24 cellular contexts compared by ENCODE assay signal in the genomic region with DNA sequence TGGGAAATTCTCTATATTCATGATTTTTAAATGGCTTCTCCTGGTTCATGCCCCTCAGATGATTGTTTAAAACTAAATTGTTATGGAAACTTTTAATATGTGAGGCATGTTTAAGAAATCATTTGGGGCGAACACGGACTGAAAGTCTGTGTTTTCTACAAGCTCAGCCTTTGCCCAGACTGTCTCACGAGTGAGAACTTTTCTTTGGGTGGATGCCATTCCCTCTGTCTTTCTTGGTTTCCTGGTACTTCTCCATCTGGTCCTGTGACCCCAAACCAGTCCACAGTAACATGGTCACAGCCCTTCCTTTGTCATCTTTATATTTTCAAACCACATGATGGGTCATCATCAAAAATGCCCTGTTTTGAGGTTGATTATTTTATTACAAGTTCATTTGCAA.
DNase-seq lines count a peak whose midpoint lies in the region; ATAC-seq, FAIRE-seq and TF ChIP-seq lines count a peak whose summit lies in the region.
"Had no signal": no experiment of that assay in that cellular context is flagged by ENCODE, and none has a peak within 500 bp of the region (broad histone marks: within the 10 kb centered on the region; RNA-seq: fewer than 3 reads in every experiment).

No MANE protein-coding gene starts in this region.

- H3K4ac ChIP-seq in H1 (replicated peaks; ENCODE audit: insufficient read length, low read depth, low read length): no peak overlapping the region

- H3K27ac Mint-ChIP-seq in CD4-positive, alpha-beta memory T cell: no peak overlapping the region
- H3K27ac Mint-ChIP-seq: CD14-positive monocyte; CD4-positive, alpha-beta T cell; GM23338; HFFc6 had no signal

- TF ChIP-seq EP300 in SK-N-SH (IDR thresholded peaks at IDR 0.05; ENCODE audit: borderline replicate concordance in 1 of 2, low read depth in 1 of 2, low read length in 1 of 2): no peak
- no peak for TF ChIP-seq EP300 in H1 (IDR thresholded peaks at IDR 0.05; ENCODE audit: borderline replicate concordance in 1 of 2, low read depth in 2 of 2, low read length in 2 of 2)

- no peak for TF ChIP-seq RAD21 in SK-N-SH (IDR thresholded peaks at IDR 0.05; ENCODE audit: low read length)
- TF ChIP-seq RAD21 in H1 (IDR thresholded peaks at IDR 0.05 in 1 of 2, conservative IDR thresholded peaks at IDR 0.05 in 1 of 2; ENCODE audit: low read depth in 2 of 2, low read length in 2 of 2): no peak

- H3K14ac ChIP-seq in H1 (ENCODE audit: insufficient read length): no peak overlapping the region

- H2BK15ac ChIP-seq in H1 (ENCODE audit: low read length): no peak overlapping the region

- no peak overlapping the region for H4K8ac ChIP-seq in H1 (ENCODE audit: extremely low read depth, insufficient read depth, low read length)

- H4K20me1 ChIP-seq in SK-N-SH (ENCODE audit: insufficient read depth) (no peaks in the 10 kb centered on the region), H1 (replicated peaks in 1 of 2; ENCODE audit: control insufficient read depth in 1 of 2, insufficient read depth in 2 of 2, low read length in 2 of 2) (no peaks in the 10 kb centered on the region), GM23248 (ENCODE audit: insufficient read depth) (no peaks in the 10 kb centered on the region)
- H4K20me1 ChIP-seq: BLaER1 treated with 17β-estradiol and CSF1 and Interleukin-3, amounts not matched to agents 10 nM and 100 nM had no signal

- CTCF ChIA-PET in SK-N-SH (lab: Yijun Ruan, JAX): no interaction called here
- CTCF ChIA-PET in H1 (lab: Charles Lee; ENCODE audit: partially characterized antibody): interaction anchor here (0.7 to 1.3 kb wide), 3 partner anchors 43 to 195 kb away, joined by 3 to 5 read pairs (median 4); no protein-coding TSS in a partner anchor
- CTCF ChIA-PET in CD4-positive, alpha-beta memory T cell (lab: Charles Lee; ENCODE audit: partially characterized antibody): no interaction called here

- no peak overlapping the region for H3K18ac ChIP-seq in H1 (ENCODE audit: extremely low read depth, low read length)

- H3K4me1 ChIP-seq in SK-N-SH (ENCODE audit: control insufficient read depth in 1 of 2, insufficient read depth in 2 of 2, low read depth in 1 of 2, low read length in 1 of 2): no peaks in the 10 kb centered on the region
- no peaks in the 10 kb centered on the region for H3K4me1 ChIP-seq in H1 (replicated peaks in 1 of 4; ENCODE audit: control insufficient read depth in 3 of 4, insufficient read depth in 4 of 4, low read length in 3 of 4)
- H3K4me1 ChIP-seq in GM23248 (ENCODE audit: insufficient read depth): no peaks in the 10 kb centered on the region
- H3K4me1 ChIP-seq in CD4-positive, alpha-beta memory T cell (ENCODE audit: insufficient read depth, low read length): no peaks in the 10 kb centered on the region
- H3K4me1 ChIP-seq: BE2C, HAP-1 had no signal

- WGBS in SK-N-SH (ENCODE audit: low lambda C conversion rate): 15% methylated on average over 3 of the region's 3 CpGs
- 96% methylated on average over 3 of the region's 3 CpGs; no CpG with 5 or more reads in 1 of the 2 experiments for WGBS in H1 (ENCODE audit: extremely low coverage in 1 of 2, insufficient coverage in 1 of 2, insufficient read length in 1 of 2, insufficient replicate concordance in 2 of 2, low coverage in 1 of 2, low lambda C conversion rate in 2 of 2, missing lambda C conversion rate in 1 of 2), 2 experiments
- WGBS in GM23248 (ENCODE audit: low coverage in 1 of 2, low lambda C conversion rate in 2 of 2, missing lambda C conversion rate in 2 of 2), 2 experiments: 5 to 9% methylated on average over 3 of the region's 3 CpGs

- intact Hi-C loops in sciatic nerve (cut with DNase I): no loop called here
- intact Hi-C loops in CD4-positive, alpha-beta memory T cell (cut with micrococcal nuclease): no loop called here

- no peak overlapping the region for H3K4me3 ChIP-seq in SK-N-SH (ENCODE audit: low read depth in 2 of 2, low read length in 1 of 2)
- no peak overlapping the region for H3K4me3 ChIP-seq in H1 (ENCODE audit: extremely low read depth in 1 of 4, insufficient read depth in 2 of 4, low read depth in 3 of 4, low read length in 4 of 4)
- no peak overlapping the region for H3K4me3 ChIP-seq in GM23248
- no peak overlapping the region for H3K4me3 ChIP-seq in CD4-positive, alpha-beta memory T cell (ENCODE audit: low read length in 2 of 2)
- H3K4me3 ChIP-seq: BLaER1 treated with 17β-estradiol and CSF1 and Interleukin-3, amounts not matched to agents 10 nM and 100 nM; GM23338; HAP-1 had no signal

- no peaks in the 10 kb centered on the region for H3F3A ChIP-seq in SK-N-SH (replicated peaks; ENCODE audit: insufficient read depth)
- H3F3A ChIP-seq in GM23248 (ENCODE audit: insufficient read depth): no peaks in the 10 kb centered on the region

- DNase-seq in SK-N-SH (no peak), H1 (ENCODE audit: low read depth in 1 of 2, low spot score in 2 of 2) (no peak), medulla oblongata (ENCODE audit: extremely low spot score) (peak; percentile 52), sciatic nerve (ENCODE audit: low spot score) (no peak), GM23248 (no peak), Kasumi-1 (lab: John Stamatoyannopoulos, UW) (no peak)
- no peak for DNase-seq in CD4-positive, alpha-beta memory T cell
- DNase-seq: BE2C; Calu3; CD4-positive, alpha-beta T cell; COR-L47; DMS53; DMS79 treated with DMSO at 0.1 percent for 48 hours; HFFc6 had no signal

- H3K27me3 ChIP-seq in SK-N-SH (ENCODE audit: insufficient read depth) (no peaks in the 10 kb centered on the region), H1 (replicated peaks in 1 of 4; ENCODE audit: control insufficient read depth in 3 of 4, extremely low read depth in 1 of 4, insufficient read depth in 3 of 4, low read length in 3 of 4) (no peaks in the 10 kb centered on the region), GM23248 (replicated peaks; ENCODE audit: insufficient read depth) (no peaks in the 10 kb centered on the region)
- no peaks in the 10 kb centered on the region for H3K27me3 ChIP-seq in CD4-positive, alpha-beta memory T cell (ENCODE audit: insufficient read depth, low read length)
- H3K27me3 ChIP-seq: BLaER1 treated with 17β-estradiol and CSF1 and Interleukin-3, amounts not matched to agents 10 nM and 100 nM had no signal

- H3K27me3 Mint-ChIP-seq in CD4-positive, alpha-beta memory T cell: no peaks in the 10 kb centered on the region
- H3K27me3 Mint-ChIP-seq: CD4-positive, alpha-beta T cell had no signal

- no peaks in the 10 kb centered on the region for H3K36me3 Mint-ChIP-seq in CD4-positive, alpha-beta memory T cell
- H3K36me3 Mint-ChIP-seq: CD14-positive monocyte had no signal

- no peak overlapping the region for H2BK5ac ChIP-seq in H1 (ENCODE audit: low read depth, low read length)

- H2AK5ac ChIP-seq in H1 (ENCODE audit: low read depth, low read length): no peak overlapping the region

- POLR2A ChIA-PET in SK-N-SH (lab: Yijun Ruan, JAX) (no interaction called here), H1 (lab: Charles Lee; ENCODE audit: partially characterized antibody) (no interaction called here)
- POLR2A ChIA-PET in CD4-positive, alpha-beta memory T cell (lab: Charles Lee; ENCODE audit: partially characterized antibody): no interaction called here

- no peak for TF ChIP-seq POLR2A in H1 (IDR thresholded peaks at IDR 0.05; ENCODE audit: control extremely low read depth in 1 of 2, low read depth in 2 of 2, low read length in 2 of 2)

- FAIRE-seq in H1 (lab: Jason Lieb, UNC): no peak
- FAIRE-seq: A204.1, G401.6, GM12892, H54 had no signal

- TF ChIP-seq CTCF in SK-N-SH (IDR thresholded peaks at IDR 0.05) (no peak), H1 (IDR thresholded peaks at IDR 0.05; ENCODE audit: control extremely low read depth in 1 of 3, insufficient read depth in 1 of 3, low read depth in 1 of 3, low read length in 3 of 3) (no peak)

- in situ Hi-C loops in GM23248 (cut with MboI): no loop called here

- H3K56ac ChIP-seq in H1 (replicated peaks; ENCODE audit: insufficient read length, low read depth, low read length): no peak overlapping the region

- no peaks in the 10 kb centered on the region for H3K23me2 ChIP-seq in H1 (ENCODE audit: low read depth, low read length)

- H2AFZ ChIP-seq in SK-N-SH (ENCODE audit: low read depth): 0 out of 2 replicates have a peak overlapping the region, but pooled peaks have one; percentile 26
- H2AFZ ChIP-seq in H1 (ENCODE audit: low read length): 0 out of 2 replicates have a peak overlapping the region, but pooled peaks have one; percentile 17
- H2AFZ ChIP-seq in GM23248: no peak overlapping the region
- H2AFZ ChIP-seq: GM23338 had no signal

- no peaks in the 10 kb centered on the region for H3K9me2 ChIP-seq in SK-N-SH
- no peaks in the 10 kb centered on the region for H3K9me2 ChIP-seq in GM23248 (ENCODE audit: insufficient read depth)

- peaks cover 0 to 2% (median 0%) of the 10 kb centered on the region in 8 donors for H3K9me3 Mint-ChIP-seq in CD4-positive, alpha-beta memory T cell
- H3K9me3 Mint-ChIP-seq: CD14-positive monocyte, GM23338 had no signal

- H2BK12ac ChIP-seq in H1 (ENCODE audit: low read depth, low read length): no peak overlapping the region

- H3K9ac ChIP-seq in SK-N-SH (no peak overlapping the region), H1 (replicated peaks in 1 of 4; ENCODE audit: extremely low read depth in 1 of 4, low read depth in 3 of 4, low read length in 3 of 4) (no peak overlapping the region), GM23248 (no peak overlapping the region)
- H3K9ac ChIP-seq: BLaER1 treated with 17β-estradiol and CSF1 and Interleukin-3, amounts not matched to agents 10 nM and 100 nM had no signal

- H3K27ac ChIP-seq in SK-N-SH (ENCODE audit: low read depth in 2 of 2, low read length in 1 of 2) (no peak overlapping the region), H1 (ENCODE audit: low read depth, low read length) (no peak overlapping the region), GM23248 (no peak overlapping the region)
- H3K27ac ChIP-seq in CD4-positive, alpha-beta memory T cell (ENCODE audit: low read depth, low read length): no peak overlapping the region
- H3K27ac ChIP-seq: 22Rv1; BLaER1 treated with 17β-estradiol and CSF1 and Interleukin-3, amounts not matched to agents 10 nM and 100 nM had no signal

- no peaks in the 10 kb centered on the region for H3K36me3 ChIP-seq in SK-N-SH (replicated peaks in 1 of 2; ENCODE audit: control insufficient read depth in 1 of 2, insufficient read depth in 2 of 2, low read length in 1 of 2)
- no peaks in the 10 kb centered on the region for H3K36me3 ChIP-seq in H1 (ENCODE audit: control insufficient read depth in 2 of 4, insufficient read depth in 4 of 4, low read length in 3 of 4)
- no peaks in the 10 kb centered on the region for H3K36me3 ChIP-seq in GM23248 (ENCODE audit: low read depth)
- no peaks in the 10 kb centered on the region for H3K36me3 ChIP-seq in CD4-positive, alpha-beta memory T cell (ENCODE audit: insufficient read depth, low read length)
- H3K36me3 ChIP-seq: BE2C; BLaER1 treated with 17β-estradiol and CSF1 and Interleukin-3, amounts not matched to agents 10 nM and 100 nM; HAP-1 had no signal

- no peak overlapping the region for H2BK120ac ChIP-seq in H1 (replicated peaks; ENCODE audit: low read depth, low read length)

- H3K4me1 Mint-ChIP-seq in CD4-positive, alpha-beta memory T cell: no peaks in the 10 kb centered on the region
- H3K4me1 Mint-ChIP-seq: GM23338 had no signal

- H3K9me3 ChIP-seq in SK-N-SH (no peaks in the 10 kb centered on the region), H1 (ENCODE audit: insufficient read depth in 2 of 2, low read depth in 1 of 2, low read length in 1 of 2) (no peaks in the 10 kb centered on the region), GM23248 (ENCODE audit: low read depth) (no peaks in the 10 kb centered on the region)
- no peaks in the 10 kb centered on the region for H3K9me3 ChIP-seq in CD4-positive, alpha-beta memory T cell (ENCODE audit: control insufficient read depth in 1 of 2, low read length in 2 of 2)
- H3K9me3 ChIP-seq: BE2C; BLaER1 treated with 17β-estradiol and CSF1 and Interleukin-3, amounts not matched to agents 10 nM and 100 nM; HAP-1 had no signal

- no peak overlapping the region for H4K5ac ChIP-seq in H1 (ENCODE audit: insufficient read length, low read depth, low read length)

- H2BK20ac ChIP-seq in H1 (ENCODE audit: low read length): no peak overlapping the region

- no peak for ATAC-seq in SK-N-SH treated with all-trans-retinoic acid at 6 μM for 48 hours
- ATAC-seq in sciatic nerve: peak; percentile 85
- ATAC-seq: GM23338 had no signal

- H3K23ac ChIP-seq in H1 (ENCODE audit: insufficient read length): no peak overlapping the region

- H4K91ac ChIP-seq in H1 (replicated peaks; ENCODE audit: insufficient read length, low read length): no peak overlapping the region

- no peak overlapping the region for H3K4me3 Mint-ChIP-seq in CD4-positive, alpha-beta memory T cell
- H3K4me3 Mint-ChIP-seq: CD14-positive monocyte; CD4-positive, alpha-beta T cell; GM23338; HFFc6 had no signal

- H3K4me2 ChIP-seq in SK-N-SH (no peak overlapping the region), H1 (ENCODE audit: insufficient read depth in 1 of 2, low read depth in 2 of 2, low read length in 2 of 2) (no peak overlapping the region), GM23248 (ENCODE audit: unreplicated experiment) (no peak overlapping the region)
- H3K4me2 ChIP-seq: BLaER1 treated with 17β-estradiol and CSF1 and Interleukin-3, amounts not matched to agents 10 nM and 100 nM; GM23338 had no signal

- H3K79me1 ChIP-seq in H1 (ENCODE audit: low read depth, low read length): no peaks in the 10 kb centered on the region

- H3K79me2 ChIP-seq in SK-N-SH (ENCODE audit: insufficient read depth): no peaks in the 10 kb centered on the region
- no peaks in the 10 kb centered on the region for H3K79me2 ChIP-seq in H1 (ENCODE audit: control insufficient read depth in 1 of 2, insufficient read depth in 2 of 2, low read length in 2 of 2)
- H3K79me2 ChIP-seq in GM23248 (ENCODE audit: insufficient read depth): no peaks in the 10 kb centered on the region
